22 cellular contexts compared by ENCODE assay signal in genomic region chr10:100864981-100865380, GRCh38. TPM values are rescaled to one million over a fixed set of nuclear protein-coding genes. Genes with fewer than 3 reads are reported as not detected.
DNase-seq lines count a peak whose midpoint lies in the region; ATAC-seq, FAIRE-seq and TF ChIP-seq lines count a peak whose summit lies in the region.
"Had no signal": no experiment of that assay in that cellular context is flagged by ENCODE, and none has a peak within 500 bp of the region (broad histone marks: within the 10 kb centered on the region; RNA-seq: fewer than 3 reads in every experiment).

No MANE protein-coding gene starts in this region.

- no peak overlapping the region for H3K9ac ChIP-seq in kidney (ENCODE audit: low read length in 2 of 2)

- peaks cover 0 to 1% of the 10 kb centered on the region in 2 donors for H3K27me3 ChIP-seq in small intestine (ENCODE audit: control insufficient read depth in 2 of 2, insufficient read depth in 2 of 2, low read length in 2 of 2)

- DNase-seq in NCI-H524 (lab: John Stamatoyannopoulos, UW) (peak; percentile 18 to 48), NCI-H524 treated with DMSO at 0.1 percent for 48 hours (lab: John Stamatoyannopoulos, UW) (no peak), HUDEP-2 (lab: John Stamatoyannopoulos, UW; ENCODE audit: unreplicated experiment in 76 of 76) (peak in 46 of 76 experiments; percentile 3 to 60 (median 30)), RPMI8226 (peak; percentile 62), small intestine (peak; percentile 14), kidney (no peak)
- DNase-seq: AML-193; Caco-2; DMS79 treated with DMSO at 0.1 percent for 48 hours; KG1; NCI-H1092; NCI-H1930; NCI-H510A; NK-92 treated with Interleukin-12 subunit alpha and Interleukin-12 subunit beta, amount 100 ng/mL, for 24 hours; OCI-M1 had no signal

- H3K36me3 ChIP-seq in small intestine (ENCODE audit: control insufficient read depth in 2 of 2, insufficient read depth in 2 of 2, low read length in 2 of 2) (no peaks in the 10 kb centered on the region), kidney (ENCODE audit: control insufficient read depth in 1 of 2, insufficient read depth in 2 of 2, low read length in 2 of 2) (no peaks in the 10 kb centered on the region)
- H3K36me3 ChIP-seq: HAP-1 had no signal

- TF ChIP-seq CTCF in kidney (IDR thresholded peaks at IDR 0.05; ENCODE audit: borderline replicate concordance, extremely low read depth, insufficient read depth): no peak

- H3K4me3 ChIP-seq in small intestine (ENCODE audit: low read depth in 1 of 2, low read length in 2 of 2) (no peak overlapping the region), kidney (ENCODE audit: low read length in 2 of 2) (no peak overlapping the region)
- H3K4me3 ChIP-seq: HAP-1 had no signal

- H3K9me3 ChIP-seq in small intestine (ENCODE audit: control insufficient read depth, low read depth) (no peaks in the 10 kb centered on the region), kidney (ENCODE audit: control insufficient read depth in 1 of 2, low read length in 2 of 2) (no peaks in the 10 kb centered on the region)
- H3K9me3 ChIP-seq: Caco-2, HAP-1 had no signal

- H3K27ac ChIP-seq in small intestine (ENCODE audit: low read depth in 1 of 2, low read length in 1 of 2): no peak overlapping the region
- no peak overlapping the region for H3K27ac ChIP-seq in kidney (ENCODE audit: low read depth in 2 of 2, low read length in 2 of 2)
- H3K27ac ChIP-seq: RWPE1 had no signal

- intact Hi-C loops in kidney (cut with DNase I): no loop called here

- H3K4me1 ChIP-seq in small intestine (ENCODE audit: control insufficient read depth in 2 of 2, insufficient read depth in 1 of 2, low read depth in 1 of 2, low read length in 1 of 2) (no peaks in the 10 kb centered on the region), kidney (ENCODE audit: control insufficient read depth in 1 of 2, insufficient read depth in 1 of 2, low read depth in 1 of 2, low read length in 2 of 2) (no peaks in the 10 kb centered on the region)
- H3K4me1 ChIP-seq: Caco-2, HAP-1 had no signal

- 3 to 45% (median 35%) methylated on average over 4 of the region's 4 CpGs for WGBS in small intestine, 3 donors

- FAIRE-seq in small intestine (lab: Jason Lieb, UNC) (no peak), kidney (lab: Jason Lieb, UNC) (no peak)
- FAIRE-seq: G401.6, GM12891, GM19239, HTR-8/SVneo had no signal

- no peak for ATAC-seq in GM18520 (IDR thresholded peaks at IDR 0.05; ENCODE audit: unreplicated experiment)

RNA-seq across cellular contexts. Expression of gene SLF2, which starts 47.8 kb away (rescaled TPM):
- polyA plus RNA-seq in small intestine (1 to 10 TPM; 3.8 to 6.7 (median 4.5) TPM), kidney (ENCODE audit: insufficient read depth, low read depth, low replicate concordance) (6.7 TPM)
- 29.6 TPM for total RNA-seq in kidney

Comparison
In these comparisons a context has a peak if more than half of its experiments do, and no peak if none do; other contexts are left out.
1. DNase-seq: peak in NCI-H524 (2 of 2), HUDEP-2 (46 of 76), RPMI8226 (single experiment) and small intestine (single experiment); none in NCI-H524 treated with DMSO at 0.1 percent for 48 hours (single experiment) and kidney (single experiment).